Comparison of ENCODE assay signal across 10 cellular contexts in the genomic region with DNA sequence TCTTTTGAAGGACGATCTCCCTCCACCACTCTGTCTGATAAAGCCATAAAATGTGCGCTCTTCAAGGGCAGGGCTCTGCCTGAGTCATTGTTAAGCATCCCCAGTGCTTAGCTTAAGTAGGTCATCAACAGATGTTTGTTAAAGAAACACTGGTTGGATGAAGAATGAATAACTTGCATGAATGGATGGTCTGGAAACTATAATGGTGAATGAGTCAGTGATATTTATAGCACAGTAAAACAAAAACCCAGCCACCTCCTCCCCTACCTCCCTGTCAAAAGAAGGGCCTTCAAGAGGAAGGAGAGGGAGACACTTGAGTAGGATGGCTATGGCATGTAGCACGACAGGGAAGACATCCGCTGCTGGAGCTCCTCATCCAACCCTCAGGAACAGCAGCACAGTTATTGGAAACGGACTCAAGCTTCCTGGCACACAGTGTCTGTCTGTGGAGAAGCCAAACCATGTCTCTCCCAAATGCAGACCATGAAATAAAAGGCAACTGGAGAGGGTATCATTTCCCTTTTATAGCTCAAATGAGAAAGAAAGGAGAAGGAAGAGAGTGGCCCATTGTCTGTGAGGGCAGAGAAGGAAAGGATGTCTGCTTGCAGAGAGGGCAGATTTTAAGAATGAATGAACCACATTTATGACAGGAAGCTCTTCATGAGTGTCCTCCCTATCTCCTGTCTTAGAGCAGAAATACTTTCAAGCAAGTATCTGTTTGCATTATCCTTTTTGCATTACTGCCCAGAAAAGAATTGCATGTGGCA.
DNase-seq lines count a peak whose midpoint lies in the region; ATAC-seq and TF ChIP-seq lines count a peak whose summit lies in the region.
"Had no signal": no experiment of that assay in that cellular context is flagged by ENCODE, and none has a peak within 500 bp of the region (broad histone marks: within the 10 kb centered on the region; RNA-seq: fewer than 3 reads in every experiment).

No MANE protein-coding gene starts in this region.

- no peak for TF ChIP-seq CTCF in CD4-positive, alpha-beta T cell (IDR thresholded peaks at IDR 0.05)

- no peak overlapping the region for H3K4me3 Mint-ChIP-seq in CD4-positive, alpha-beta T cell
- H3K4me3 Mint-ChIP-seq: activated naive CD8-positive, alpha-beta T cell treated with anti-CD3 and anti-CD28 coated beads, Interleukin-2, amount 10 ng/mL, durations not matched to agents 7 days and 5 days; T-helper 1 cell treated with Interleukin-12 subunit alpha and Interleukin-12 subunit beta and Interleukin-4 antibody, amounts not matched to agents 30 μg/mL and 1 μg/mL, for 36 hours had no signal

- DNase-seq in HCEC 1CT: peak; percentile 96
- DNase-seq in RPMI7951 (ENCODE audit: low read depth): peak; percentile 93
- peak; percentile 74 for DNase-seq in fibroblast of the conjunctiva (ENCODE audit: low read depth)
- peak; percentile 91 for DNase-seq in stromal cell of bone marrow (ENCODE audit: low read depth)
- DNase-seq in HuH-7 (ENCODE audit: low spot score): no peak
- no peak for DNase-seq in CD4-positive, alpha-beta T cell
- no peak for DNase-seq in DMS 273 treated with DMSO at 0.1 percent for 48 hours (lab: John Stamatoyannopoulos, UW)
- DNase-seq: activated naive CD8-positive, alpha-beta T cell treated with anti-CD3 and anti-CD28 coated beads, Interleukin-2, amount 10 ng/mL, durations not matched to agents 7 days and 5 days; NCI-H1105 had no signal

- POLR2A ChIA-PET in CD4-positive, alpha-beta T cell (lab: Charles Lee): interaction anchor here (1.3 kb wide), 1 partner anchor 19 kb away, joined by 4 read pairs; no protein-coding TSS in a partner anchor

- H3K27ac ChIP-seq in CD4-positive, alpha-beta T cell (ENCODE audit: low read depth, low read length): no peak overlapping the region

- no peaks in the 10 kb centered on the region for H3K27me3 ChIP-seq in CD4-positive, alpha-beta T cell (ENCODE audit: control insufficient read depth, insufficient read depth, low read length)

- no peak overlapping the region for H3K27ac Mint-ChIP-seq in CD4-positive, alpha-beta T cell
- H3K27ac Mint-ChIP-seq: activated naive CD8-positive, alpha-beta T cell treated with anti-CD3 and anti-CD28 coated beads, Interleukin-2, amount 10 ng/mL, durations not matched to agents 7 days and 5 days; T-helper 1 cell treated with Interleukin-12 subunit alpha and Interleukin-12 subunit beta and Interleukin-4 antibody, amounts not matched to agents 30 μg/mL and 1 μg/mL, for 36 hours had no signal

- no peaks in the 10 kb centered on the region for H3K27me3 Mint-ChIP-seq in CD4-positive, alpha-beta T cell

- ATAC-seq in CD4-positive, alpha-beta T cell (ENCODE audit: poor library complexity): no peak

- no peaks in the 10 kb centered on the region for H3K9me3 Mint-ChIP-seq in CD4-positive, alpha-beta T cell
- H3K9me3 Mint-ChIP-seq: activated naive CD8-positive, alpha-beta T cell treated with anti-CD3 and anti-CD28 coated beads, Interleukin-2, amount 10 ng/mL, durations not matched to agents 7 days and 5 days; T-helper 1 cell treated with Interleukin-12 subunit alpha and Interleukin-12 subunit beta and Interleukin-4 antibody, amounts not matched to agents 30 μg/mL and 1 μg/mL, for 36 hours had no signal

- no peaks in the 10 kb centered on the region for H3K9me3 ChIP-seq in CD4-positive, alpha-beta T cell (ENCODE audit: control insufficient read depth, low read length)

- no peaks in the 10 kb centered on the region for H3K4me1 Mint-ChIP-seq in CD4-positive, alpha-beta T cell (ENCODE audit: low read depth)

- CTCF ChIA-PET in CD4-positive, alpha-beta T cell (lab: Charles Lee): no interaction called here

- H3K36me3 Mint-ChIP-seq in CD4-positive, alpha-beta T cell (ENCODE audit: low read depth): no peaks in the 10 kb centered on the region
- H3K36me3 Mint-ChIP-seq: activated naive CD8-positive, alpha-beta T cell treated with anti-CD3 and anti-CD28 coated beads, Interleukin-2, amount 10 ng/mL, durations not matched to agents 7 days and 5 days had no signal

- intact Hi-C loops in CD4-positive, alpha-beta T cell (cut with DNase I, micrococcal nuclease): no loop called here

Comparison
In these comparisons a context has a peak if more than half of its experiments do, and no peak if none do; other contexts are left out.
1. DNase-seq: peak in HCEC 1CT (single experiment), RPMI7951 (single experiment), fibroblast of the conjunctiva (single experiment) and stromal cell of bone marrow (single experiment); none in HuH-7 (single experiment), CD4-positive, alpha-beta T cell (0 of 10) and DMS 273 treated with DMSO at 0.1 percent for 48 hours (single experiment).